Comparison of ENCODE assay signal across 10 cellular contexts in genomic region chr2:38178556-38179419, GRCh38.
DNase-seq lines count a peak whose midpoint lies in the region; ATAC-seq and TF ChIP-seq lines count a peak whose summit lies in the region.
"Had no signal": no experiment of that assay in that cellular context is flagged by ENCODE, and none has a peak within 500 bp of the region (broad histone marks: within the 10 kb centered on the region; RNA-seq: fewer than 3 reads in every experiment).

No MANE protein-coding gene starts in this region.

- H3K36me3 ChIP-seq in A673 (ENCODE audit: insufficient read depth, low read length, poor library complexity, severe bottlenecking), result no peaks in the 10 kb centered on the region
- H3K36me3 ChIP-seq in GM23338 (ENCODE audit: insufficient read depth), result no peaks in the 10 kb centered on the region

- H3K27me3 Mint-ChIP-seq in GM23338 (ENCODE audit: insufficient read depth, low read depth, poor library complexity), result no peaks in the 10 kb centered on the region

- H2AFZ ChIP-seq in GM23338, result no peak overlapping the region

- POLR2A ChIA-PET in A673 (lab: Charles Lee; ENCODE audit: low non-redundant PET), result no interaction called here

- no peak overlapping the region for H3K4me3 Mint-ChIP-seq in GM23338
- H3K4me3 Mint-ChIP-seq: B cell had no signal

- TF ChIP-seq CTCF in A673 (conservative IDR thresholded peaks at IDR 0.05; ENCODE audit: low read depth, low read length) (no peak), GM23338 (conservative IDR thresholded peaks at IDR 0.05; ENCODE audit: low read depth in 2 of 2) (no peak)

- H3K27ac ChIP-seq in A673 (ENCODE audit: low read depth, low read length, poor library complexity, severe bottlenecking) (no peak overlapping the region), substantia nigra (ENCODE audit: low read depth, low read length, poor library complexity, severe bottlenecking) (peak overlapping the region; percentile 46), GM23338 (ENCODE audit: low read depth) (no peak overlapping the region)
- H3K27ac ChIP-seq: VCaP had no signal

- ATAC-seq in GM21717 (IDR thresholded peaks at IDR 0.05; ENCODE audit: unreplicated experiment) (peak; percentile 74), left cardiac atrium (peak; percentile 41 to 71), GM23338 (no peak)

- DNase-seq in A673 (ENCODE audit: low spot score) (peak; percentile 37), RPMI7951 (ENCODE audit: low read depth) (peak; percentile 96), left cardiac atrium (no peak), substantia nigra (lab: John Stamatoyannopoulos, UW) (peak in 2 of 49 donors; percentile 4 to 25), RKO (ENCODE audit: low spot score) (no peak), NCI-H2107 treated with DMSO at 0.1 percent for 48 hours (lab: John Stamatoyannopoulos, UW; ENCODE audit: unreplicated experiment) (no peak), GM23338 (ENCODE audit: low spot score) (no peak)

- H3K9me3 Mint-ChIP-seq in GM23338, result no peaks in the 10 kb centered on the region; the same call in 2 of the 3 replicates

- no TSS peak for BruUV-seq in A673 (replicated peaks; lab: Mats Ljungman, UMichigan)

- no peaks in the 10 kb centered on the region for H3F3A ChIP-seq in GM23338 (replicated peaks; ENCODE audit: low read depth)

- H3K4me2 ChIP-seq in GM23338, result no peak overlapping the region

- CTCF ChIA-PET in A673 (lab: Charles Lee), result no interaction called here

- H3K4me1 Mint-ChIP-seq in GM23338, result peaks cover 6% of the 10 kb centered on the region; the same call in 2 of the 3 replicates
- H3K4me1 Mint-ChIP-seq: B cell had no signal

- intact Hi-C loops in A673 (cut with micrococcal nuclease; ENCODE audit: unreplicated experiment) (no loop called here), left cardiac atrium (cut with DNase I) (no loop called here)

- no peak overlapping the region for H3K4me3 ChIP-seq in A673 (ENCODE audit: low read depth, low read length, poor library complexity, severe bottlenecking)
- H3K4me3 ChIP-seq in GM23338, result no peak overlapping the region

- H3K27me3 ChIP-seq in A673 (replicated peaks; ENCODE audit: insufficient read depth, low read depth, low read length, poor library complexity) (peaks cover 4% of the 10 kb centered on the region), GM23338 (ENCODE audit: insufficient read depth) (no peaks in the 10 kb centered on the region)

- H3K9me3 ChIP-seq in A673 (ENCODE audit: low read depth, low read length, poor library complexity, severe bottlenecking), result no peaks in the 10 kb centered on the region

- H3K4me1 ChIP-seq in A673 (ENCODE audit: insufficient read depth, low read length, poor library complexity, severe bottlenecking) (peaks cover 15% of the 10 kb centered on the region), GM23338 (ENCODE audit: insufficient read depth) (no peaks in the 10 kb centered on the region)

- H3K27ac Mint-ChIP-seq in GM23338, result no peak overlapping the region
- H3K27ac Mint-ChIP-seq: B cell had no signal

- H3K36me3 Mint-ChIP-seq in GM23338 (ENCODE audit: low read depth), result no peaks in the 10 kb centered on the region

- H3K9me2 ChIP-seq in GM23338 (ENCODE audit: insufficient read depth), result peaks cover 18% of the 10 kb centered on the region

- no peaks in the 10 kb centered on the region for H4K20me1 ChIP-seq in GM23338 (replicated peaks; ENCODE audit: insufficient read depth)

- H3K79me2 ChIP-seq in GM23338 (replicated peaks; ENCODE audit: insufficient read depth), result no peaks in the 10 kb centered on the region

TF ChIP-seq in GM23338, 12 proteins besides CTCF, POLR2A, EP300 and RAD21 (continues in another document):
- TF ChIP-seq, protein P1, sequence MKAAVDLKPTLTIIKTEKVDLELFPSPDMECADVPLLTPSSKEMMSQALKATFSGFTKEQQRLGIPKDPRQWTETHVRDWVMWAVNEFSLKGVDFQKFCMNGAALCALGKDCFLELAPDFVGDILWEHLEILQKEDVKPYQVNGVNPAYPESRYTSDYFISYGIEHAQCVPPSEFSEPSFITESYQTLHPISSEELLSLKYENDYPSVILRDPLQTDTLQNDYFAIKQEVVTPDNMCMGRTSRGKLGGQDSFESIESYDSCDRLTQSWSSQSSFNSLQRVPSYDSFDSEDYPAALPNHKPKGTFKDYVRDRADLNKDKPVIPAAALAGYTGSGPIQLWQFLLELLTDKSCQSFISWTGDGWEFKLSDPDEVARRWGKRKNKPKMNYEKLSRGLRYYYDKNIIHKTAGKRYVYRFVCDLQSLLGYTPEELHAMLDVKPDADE (IDR thresholded peaks at IDR 0.05), result no peak
- TF ChIP-seq, protein P2, sequence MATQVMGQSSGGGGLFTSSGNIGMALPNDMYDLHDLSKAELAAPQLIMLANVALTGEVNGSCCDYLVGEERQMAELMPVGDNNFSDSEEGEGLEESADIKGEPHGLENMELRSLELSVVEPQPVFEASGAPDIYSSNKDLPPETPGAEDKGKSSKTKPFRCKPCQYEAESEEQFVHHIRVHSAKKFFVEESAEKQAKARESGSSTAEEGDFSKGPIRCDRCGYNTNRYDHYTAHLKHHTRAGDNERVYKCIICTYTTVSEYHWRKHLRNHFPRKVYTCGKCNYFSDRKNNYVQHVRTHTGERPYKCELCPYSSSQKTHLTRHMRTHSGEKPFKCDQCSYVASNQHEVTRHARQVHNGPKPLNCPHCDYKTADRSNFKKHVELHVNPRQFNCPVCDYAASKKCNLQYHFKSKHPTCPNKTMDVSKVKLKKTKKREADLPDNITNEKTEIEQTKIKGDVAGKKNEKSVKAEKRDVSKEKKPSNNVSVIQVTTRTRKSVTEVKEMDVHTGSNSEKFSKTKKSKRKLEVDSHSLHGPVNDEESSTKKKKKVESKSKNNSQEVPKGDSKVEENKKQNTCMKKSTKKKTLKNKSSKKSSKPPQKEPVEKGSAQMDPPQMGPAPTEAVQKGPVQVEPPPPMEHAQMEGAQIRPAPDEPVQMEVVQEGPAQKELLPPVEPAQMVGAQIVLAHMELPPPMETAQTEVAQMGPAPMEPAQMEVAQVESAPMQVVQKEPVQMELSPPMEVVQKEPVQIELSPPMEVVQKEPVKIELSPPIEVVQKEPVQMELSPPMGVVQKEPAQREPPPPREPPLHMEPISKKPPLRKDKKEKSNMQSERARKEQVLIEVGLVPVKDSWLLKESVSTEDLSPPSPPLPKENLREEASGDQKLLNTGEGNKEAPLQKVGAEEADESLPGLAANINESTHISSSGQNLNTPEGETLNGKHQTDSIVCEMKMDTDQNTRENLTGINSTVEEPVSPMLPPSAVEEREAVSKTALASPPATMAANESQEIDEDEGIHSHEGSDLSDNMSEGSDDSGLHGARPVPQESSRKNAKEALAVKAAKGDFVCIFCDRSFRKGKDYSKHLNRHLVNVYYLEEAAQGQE (IDR thresholded peaks at IDR 0.05; ENCODE audit: unreplicated experiment), result no peak
- TF ChIP-seq STAT1 (IDR thresholded peaks at IDR 0.05; ENCODE audit: unreplicated experiment) (no peak), NANOG (IDR thresholded peaks at IDR 0.05; ENCODE audit: borderline replicate concordance) (no peak), JUNB (IDR thresholded peaks at IDR 0.05; ENCODE audit: unreplicated experiment) (no peak), POLR2AphosphoS5 (IDR thresholded peaks at IDR 0.05; ENCODE audit: low read depth) (no peak), EZH2phosphoT487 (IDR thresholded peaks at IDR 0.05; ENCODE audit: unreplicated experiment) (no peak)

Comparison
In these comparisons a context has a peak if more than half of its experiments do, and no peak if none do; other contexts are left out.
1. DNase-seq: peak in A673 (single experiment) and RPMI7951 (single experiment); none in left cardiac atrium (single experiment), RKO (single experiment), NCI-H2107 treated with DMSO at 0.1 percent for 48 hours (single experiment) and GM23338 (single experiment).